Comparison of ENCODE assay signal across 27 cellular contexts in the genomic region with DNA sequence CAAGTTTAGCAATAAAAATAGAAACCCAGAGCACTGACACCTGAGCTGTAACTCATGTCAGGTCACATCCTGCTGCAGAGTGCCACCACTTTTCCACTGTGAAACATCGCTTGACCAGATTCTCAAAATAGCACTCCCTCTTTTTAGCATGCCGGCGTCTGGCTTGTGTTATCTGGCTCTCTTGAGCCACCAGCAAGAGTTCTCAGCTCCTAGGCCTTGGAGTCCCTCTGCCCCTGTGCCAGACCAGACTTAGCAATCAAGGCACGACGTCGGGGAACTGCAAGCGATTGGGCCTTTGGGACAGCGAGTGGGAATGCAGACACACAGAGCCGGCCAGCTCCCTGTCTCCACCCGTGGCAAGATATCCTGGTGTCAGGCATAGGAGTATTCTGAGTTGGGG. TPM values are rescaled to one million over a fixed set of nuclear protein-coding genes. Genes with fewer than 3 reads are reported as not detected.
"Had no signal": no experiment of that assay in that cellular context is flagged by ENCODE, and none has a peak within 500 bp of the region (broad histone marks: within the 10 kb centered on the region; RNA-seq: fewer than 3 reads in every experiment).

No MANE protein-coding gene starts in this region.

- H3K4me3 Mint-ChIP-seq: activated T-helper 17 cell treated with anti-CD3 and anti-CD28 coated beads, Interleukin-2, amount 50 U/mL, for 72 hours; naive thymus-derived CD4-positive, alpha-beta T cell; neural progenitor cell; stimulated activated naive B cell treated with anti-CD40 and anti-IgM and Interleukin-4, amounts not matched to agents 10 μg/mL and 1 μg/mL and 100 μg/mL, for 72 hours; WTC11 had no signal

- H3K36me3 ChIP-seq: ascending aorta, brain microvascular endothelial cell, colonic mucosa, esophagus muscularis mucosa, neural progenitor cell, prostate gland, sigmoid colon, vagina had no signal

- H3K4me1 Mint-ChIP-seq: activated T-helper 17 cell treated with anti-CD3 and anti-CD28 coated beads, Interleukin-2, amount 50 U/mL, for 72 hours; naive thymus-derived CD4-positive, alpha-beta T cell; neural progenitor cell; WTC11 had no signal

- H3K9me3 Mint-ChIP-seq: activated naive CD4-positive, alpha-beta T cell treated with anti-CD3 and anti-CD28 coated beads, Interleukin-2, amount 50 U/mL, for 72 hours; activated T-helper 17 cell treated with anti-CD3 and anti-CD28 coated beads, Interleukin-2, amount 50 U/mL, for 72 hours; naive thymus-derived CD4-positive, alpha-beta T cell; neural progenitor cell; stimulated activated naive B cell treated with anti-CD40 and anti-IgM and Interleukin-4, amounts not matched to agents 10 μg/mL and 1 μg/mL and 100 μg/mL, for 72 hours; WTC11 had no signal

- H3K36me3 Mint-ChIP-seq: activated naive CD4-positive, alpha-beta T cell treated with anti-CD3 and anti-CD28 coated beads, Interleukin-2, amount 50 U/mL, for 72 hours; naive thymus-derived CD4-positive, alpha-beta T cell; neural progenitor cell; stimulated activated naive B cell treated with anti-CD40 and anti-IgM and Interleukin-4, amounts not matched to agents 10 μg/mL and 1 μg/mL and 100 μg/mL, for 72 hours; WTC11 had no signal

- H3K9me3 ChIP-seq: ascending aorta, colonic mucosa, esophagus muscularis mucosa, prostate gland, sigmoid colon, testis, vagina had no signal

- H3K4me1 ChIP-seq: ascending aorta, colonic mucosa, esophagus muscularis mucosa, neural progenitor cell, prostate gland, sigmoid colon, testis, vagina had no signal

- H3K27ac Mint-ChIP-seq: activated naive CD4-positive, alpha-beta T cell treated with anti-CD3 and anti-CD28 coated beads, Interleukin-2, amount 50 U/mL, for 72 hours; activated T-helper 17 cell treated with anti-CD3 and anti-CD28 coated beads, Interleukin-2, amount 50 U/mL, for 72 hours; naive thymus-derived CD4-positive, alpha-beta T cell; neural progenitor cell; stimulated activated naive B cell treated with anti-CD40 and anti-IgM and Interleukin-4, amounts not matched to agents 10 μg/mL and 1 μg/mL and 100 μg/mL, for 72 hours; WTC11 had no signal

- ATAC-seq: activated naive CD4-positive, alpha-beta T cell treated with anti-CD3 and anti-CD28 coated beads, Interleukin-2, amount 50 U/mL, for 72 hours; activated T-helper 17 cell treated with anti-CD3 and anti-CD28 coated beads, Interleukin-2, amount 50 U/mL, for 72 hours; left lobe of liver; naive thymus-derived CD4-positive, alpha-beta T cell; stimulated activated naive B cell treated with anti-CD40 and anti-IgM and Interleukin-4, amounts not matched to agents 10 μg/mL and 1 μg/mL and 100 μg/mL, for 72 hours; WTC11 had no signal

- H3K4me3 ChIP-seq: ascending aorta, colonic mucosa, dorsolateral prefrontal cortex, esophagus muscularis mucosa, neural progenitor cell, prostate gland, sigmoid colon, testis, vagina had no signal

- H3K27me3 ChIP-seq: ascending aorta, brain microvascular endothelial cell, colonic mucosa, dorsolateral prefrontal cortex, esophagus muscularis mucosa, neural progenitor cell, sigmoid colon, testis, vagina had no signal

- DNase-seq: activated T-cell treated with anti-CD3 and anti-CD28 coated beads, Interleukin-2, amount 50 U/mL, for 1 hour; brain microvascular endothelial cell; central memory CD4-positive, alpha-beta T cell; colonic mucosa; dorsolateral prefrontal cortex; head of caudate nucleus; naive thymus-derived CD4-positive, alpha-beta T cell; sigmoid colon; stimulated activated CD4-positive, alpha-beta T cell treated with anti-CD3 and anti-CD28 coated beads, Interleukin-2, amount 100 ng/mL, for 48 hours; stimulated activated CD8-positive, alpha-beta memory T cell treated with anti-CD3 and anti-CD28 coated beads, Interleukin-4, amount 100 ng/mL, for 48 hours; stimulated activated naive B cell treated with anti-CD40 and anti-IgM and Interleukin-4, amounts not matched to agents 10 μg/mL and 1 μg/mL and 100 μg/mL, for 72 hours; T-helper 9 cell; testis had no signal

- H3K27ac ChIP-seq: ascending aorta, brain microvascular endothelial cell, colonic mucosa, dorsolateral prefrontal cortex, esophagus muscularis mucosa, neural progenitor cell, prostate gland, sigmoid colon, testis, vagina had no signal

RNA-seq across cellular contexts. Expression of a gene that starts 52.5 kb away (rescaled TPM):
- total RNA-seq: activated naive CD4-positive, alpha-beta T cell treated with anti-CD3 and anti-CD28 coated beads, Interleukin-2, amount 50 U/mL, for 72 hours; activated T-helper 17 cell treated with anti-CD3 and anti-CD28 coated beads, Interleukin-2, amount 50 U/mL, for 72 hours; ascending aorta; colonic mucosa; dorsolateral prefrontal cortex; esophagus muscularis mucosa; frontal cortex; lung microvascular endothelial cell; naive thymus-derived CD4-positive, alpha-beta T cell; osteoblast; prostate gland; sigmoid colon; T-helper 1 cell treated with Interleukin-12 subunit alpha and Interleukin-12 subunit beta and Interleukin-4 antibody, amounts not matched to agents 30 ng/mL and 1 ng/mL, for 36 hours; testis; vagina; WTC11 had no signal
- polyA plus RNA-seq: keratinocyte; naive thymus-derived CD4-positive, alpha-beta T cell had no signal
